In genomic region chr6:42522021-42522420, GRCh38 we compare ENCODE assay signal across 21 cellular contexts. TPM values are rescaled to one million over a fixed set of nuclear protein-coding genes. Genes with fewer than 3 reads are reported as not detected.
DNase-seq lines count a peak whose midpoint lies in the region; ATAC-seq and TF ChIP-seq lines count a peak whose summit lies in the region.
"Had no signal": no experiment of that assay in that cellular context is flagged by ENCODE, and none has a peak within 500 bp of the region (broad histone marks: within the 10 kb centered on the region; RNA-seq: fewer than 3 reads in every experiment).

No MANE protein-coding gene starts in this region.

- POLR2A ChIA-PET in PC-3 (lab: Charles Lee; ENCODE audit: unreplicated experiment): no interaction called here

- TF ChIP-seq POLR2A in right lobe of liver (IDR thresholded peaks at IDR 0.05): no peak

- H3F3A ChIP-seq in PC-3 (ENCODE audit: low read length, unreplicated experiment): peaks cover 10% of the 10 kb centered on the region

- H3K9me3 ChIP-seq in PC-3 (ENCODE audit: low read length): no peaks in the 10 kb centered on the region
- peaks cover 0 to 3% (median 0%) of the 10 kb centered on the region in 4 donors for H3K9me3 ChIP-seq in right lobe of liver
- H3K9me3 ChIP-seq: MG63 had no signal

- H3K4me3 ChIP-seq in PC-3 (ENCODE audit: low read length) (no peak overlapping the region), brain microvascular endothelial cell (ENCODE audit: low read depth, low read length) (no peak overlapping the region), right lobe of liver (no peak overlapping the region)
- H3K4me3 ChIP-seq: MG63 had no signal

- no peaks in the 10 kb centered on the region for H3K9me2 ChIP-seq in PC-3 (replicated peaks; ENCODE audit: low read length)

- no peak overlapping the region for H2AFZ ChIP-seq in PC-3 (ENCODE audit: low read length)

- H3K79me2 ChIP-seq in PC-3 (ENCODE audit: low read length): no peaks in the 10 kb centered on the region

- H3K27me3 ChIP-seq in PC-3 (ENCODE audit: low read length) (no peaks in the 10 kb centered on the region), brain microvascular endothelial cell (replicated peaks) (no peaks in the 10 kb centered on the region), right lobe of liver (no peaks in the 10 kb centered on the region)
- H3K27me3 ChIP-seq: MG63 had no signal

- in situ Hi-C loops in brain microvascular endothelial cell (cut with HindIII; ENCODE audit: low pct_ligation_motif_present, low sequenced_read_pairs): no loop called here

- no peak for ATAC-seq in PC-3
- ATAC-seq in natural killer cell treated with Interleukin-12 subunit alpha and Interleukin-12 subunit beta and Interleukin-15 and Interleukin-18, amount 100 ng/mL, for 72 hours: no peak
- ATAC-seq in HG02623 (IDR thresholded peaks at IDR 0.05; ENCODE audit: unreplicated experiment): no peak
- no peak for ATAC-seq in right lobe of liver
- ATAC-seq: Panc1 had no signal

- H3K9ac ChIP-seq in PC-3 (ENCODE audit: low read length): no peak overlapping the region; the same call in 1 of the 2 replicates

- H3K4me2 ChIP-seq in PC-3 (ENCODE audit: low read length): no peak overlapping the region

- H3K27ac ChIP-seq in PC-3 (ENCODE audit: low read length) (peak overlapping the region; percentile 96), brain microvascular endothelial cell (peak overlapping the region; percentile 23), right lobe of liver (no peak overlapping the region)

- peaks cover 9% of the 10 kb centered on the region for H3K4me1 Mint-ChIP-seq in activated naive CD4-positive, alpha-beta T cell treated with anti-CD3 and anti-CD28 coated beads, Interleukin-2, amount 50 U/mL, for 24 hours
- peaks cover 6 to 11% of the 10 kb centered on the region in 2 donors for H3K4me1 Mint-ChIP-seq in natural killer cell treated with Interleukin-12 subunit alpha and Interleukin-12 subunit beta and Interleukin-15 and Interleukin-18, amount 100 ng/mL, for 72 hours (ENCODE audit: low read depth in 2 of 2)

- peak overlapping the region; percentile 95 for H3K27ac Mint-ChIP-seq in activated naive CD4-positive, alpha-beta T cell treated with anti-CD3 and anti-CD28 coated beads, Interleukin-2, amount 50 U/mL, for 24 hours
- H3K27ac Mint-ChIP-seq in natural killer cell treated with Interleukin-12 subunit alpha and Interleukin-12 subunit beta and Interleukin-15 and Interleukin-18, amount 100 ng/mL, for 72 hours: peak overlapping the region in 1 of 2 donors; percentile 62
- H3K27ac Mint-ChIP-seq: CD4-positive, alpha-beta T cell had no signal

- intact Hi-C loops in PC-3 (cut with micrococcal nuclease): no loop called here
- intact Hi-C loops in right lobe of liver (cut with DNase I): no loop called here

- H3K27me3 Mint-ChIP-seq in activated naive CD4-positive, alpha-beta T cell treated with anti-CD3 and anti-CD28 coated beads, Interleukin-2, amount 50 U/mL, for 24 hours: no peaks in the 10 kb centered on the region
- no peaks in the 10 kb centered on the region for H3K27me3 Mint-ChIP-seq in natural killer cell treated with Interleukin-12 subunit alpha and Interleukin-12 subunit beta and Interleukin-15 and Interleukin-18, amount 100 ng/mL, for 72 hours
- H3K27me3 Mint-ChIP-seq: CD4-positive, alpha-beta T cell had no signal

- TF ChIP-seq CTCF in PC-3 (conservative IDR thresholded peaks at IDR 0.05; ENCODE audit: low read depth, low read length): no peak
- no peak for TF ChIP-seq CTCF in brain microvascular endothelial cell (IDR thresholded peaks at IDR 0.05; ENCODE audit: low read depth, low read length, missing control alignments)
- TF ChIP-seq CTCF in right lobe of liver (IDR thresholded peaks at IDR 0.05): no peak

- H3K4me3 Mint-ChIP-seq in activated naive CD4-positive, alpha-beta T cell treated with anti-CD3 and anti-CD28 coated beads, Interleukin-2, amount 50 U/mL, for 24 hours: no peak overlapping the region
- no peak overlapping the region for H3K4me3 Mint-ChIP-seq in natural killer cell treated with Interleukin-12 subunit alpha and Interleukin-12 subunit beta and Interleukin-15 and Interleukin-18, amount 100 ng/mL, for 72 hours
- H3K4me3 Mint-ChIP-seq: CD4-positive, alpha-beta T cell had no signal

- no peaks in the 10 kb centered on the region for H4K20me1 ChIP-seq in PC-3 (ENCODE audit: low read length)

- 80% methylated on average over 2 of the region's 2 CpGs for WGBS in right lobe of liver (ENCODE audit: insufficient coverage, low coverage, low lambda C conversion rate, missing lambda C conversion rate)

- H3K4me1 ChIP-seq in PC-3 (ENCODE audit: insufficient read depth, low read length) (peaks cover 26% of the 10 kb centered on the region), right lobe of liver (no peaks in the 10 kb centered on the region)

- CTCF ChIA-PET in PC-3 (lab: Charles Lee): no interaction called here

- H3K36me3 Mint-ChIP-seq in activated naive CD4-positive, alpha-beta T cell treated with anti-CD3 and anti-CD28 coated beads, Interleukin-2, amount 50 U/mL, for 24 hours: no peaks in the 10 kb centered on the region
- H3K36me3 Mint-ChIP-seq in natural killer cell treated with Interleukin-12 subunit alpha and Interleukin-12 subunit beta and Interleukin-15 and Interleukin-18, amount 100 ng/mL, for 72 hours: peaks cover 4% of the 10 kb centered on the region

- H3K36me3 ChIP-seq in PC-3 (ENCODE audit: low read depth, low read length) (no peaks in the 10 kb centered on the region), brain microvascular endothelial cell (replicated peaks) (no peaks in the 10 kb centered on the region), right lobe of liver (no peaks in the 10 kb centered on the region)
- H3K36me3 ChIP-seq: MG63 had no signal

- H3K9me3 Mint-ChIP-seq in activated naive CD4-positive, alpha-beta T cell treated with anti-CD3 and anti-CD28 coated beads, Interleukin-2, amount 50 U/mL, for 24 hours: no peaks in the 10 kb centered on the region
- peaks cover 5% of the 10 kb centered on the region for H3K9me3 Mint-ChIP-seq in natural killer cell treated with Interleukin-12 subunit alpha and Interleukin-12 subunit beta and Interleukin-15 and Interleukin-18, amount 100 ng/mL, for 72 hours
- H3K9me3 Mint-ChIP-seq: CD4-positive, alpha-beta T cell had no signal

- DNase-seq in activated naive CD4-positive, alpha-beta T cell treated with Interleukin-2 at 50 U/mL for 16 hours: no peak
- DNase-seq in PC-3 (no peak), brain microvascular endothelial cell (peak; percentile 23), NCI-H524 (lab: John Stamatoyannopoulos, UW) (no peak), right lobe of liver (no peak)
- DNase-seq in natural killer cell treated with Interleukin-12 subunit alpha and Interleukin-12 subunit beta and Interleukin-15 and Interleukin-18, amount 100 ng/mL, for 72 hours (ENCODE audit: low spot score): no peak
- DNase-seq: Calu3; CD4-positive, alpha-beta T cell; DMS79 treated with DMSO at 0.1 percent for 48 hours; H7; KG1; MG63; NCI-H1092 treated with DMSO at 0.1 percent for 48 hours; NCI-H1694 treated with DMSO at 0.1 percent for 48 hours; NCI-H345; NCI-H69; NK-92 treated with Interleukin-12 subunit alpha and Interleukin-12 subunit beta, amount 100 ng/mL, for 24 hours; Right ventricle myocardium superior had no signal

- no TSS peak for BruUV-seq in PC-3 (replicated peaks; lab: Mats Ljungman, UMichigan)

RNA-seq across cellular contexts. Expression of gene UBR2, which starts 41.8 kb away (rescaled TPM):
- 15.7 and 19.6 TPM in 2 replicates for total RNA-seq in PC-3 (2014; rRNA removed)
- 10 to 100 TPM; 31.9 to 34.2 TPM for total RNA-seq in natural killer cell treated with Interleukin-12 subunit alpha and Interleukin-12 subunit beta and Interleukin-15 and Interleukin-18, amount 100 ng/mL, for 72 hours
- 10 to 100 TPM; 14.0 to 22.8 (median 16.7) TPM for total RNA-seq in right lobe of liver

Comparison
In these comparisons a context has a peak if more than half of its experiments do, and no peak if none do; other contexts are left out.
1. H3K27ac ChIP-seq: peak in PC-3 (single experiment) and brain microvascular endothelial cell (single experiment); none in right lobe of liver (0 of 3).